8 cellular contexts compared by ENCODE assay signal in the genomic region with DNA sequence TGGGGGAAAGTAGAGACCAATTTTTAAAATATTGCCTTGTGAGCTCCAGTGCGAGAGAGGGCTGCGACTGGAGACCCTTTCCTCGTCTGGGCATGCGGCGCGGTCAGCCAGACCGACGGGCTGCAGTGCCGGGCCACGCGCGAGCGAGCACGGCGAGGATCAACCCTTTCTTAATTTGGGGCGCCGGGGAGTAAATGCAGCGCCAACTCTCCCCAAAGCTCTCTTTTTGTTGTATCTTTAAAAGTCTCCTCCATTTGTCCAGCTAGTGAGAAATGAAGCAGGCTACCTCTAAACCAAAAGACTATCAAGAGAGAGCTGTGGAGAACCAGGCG. TPM values are rescaled to one million over a fixed set of nuclear protein-coding genes. Genes with fewer than 3 reads are reported as not detected.
A peak's percentile ranks its signal among the peaks of the same experiment; 100 is the strongest.
DNase-seq lines count a peak whose midpoint lies in the region; TF ChIP-seq lines count a peak whose summit lies in the region.

No MANE protein-coding gene starts in this region.

- H3K9me3 Mint-ChIP-seq in Caco-2 (ENCODE audit: unreplicated experiment) = no peaks in the 10 kb centered on the region

- H3K27ac ChIP-seq in MM.1S (ENCODE audit: low read length) = no peak overlapping the region
- no peak overlapping the region for H3K27ac ChIP-seq in duodenal mucosa (ENCODE audit: low read depth, low read length)
- H3K27ac ChIP-seq in parathyroid adenoma = peak overlapping the region; percentile 96

- intact Hi-C loops in Caco-2 (cut with micrococcal nuclease; ENCODE audit: unreplicated experiment) = loop anchor here (2.0 kb wide), 1 partner anchor 75 kb away; no protein-coding TSS in a partner anchor

- H3K9me2 ChIP-seq in MM.1S (replicated peaks; ENCODE audit: insufficient read depth, low read length) = no peaks in the 10 kb centered on the region

- H3K4me2 ChIP-seq in MM.1S (ENCODE audit: low read depth, low read length) (peak overlapping the region; percentile 78; the same call in 1 of the 2 replicates), parathyroid adenoma (ENCODE audit: low read length) (peak overlapping the region; percentile 94)

- H3K36me3 ChIP-seq in Caco-2 (ENCODE audit: control insufficient read depth, insufficient read depth, low read length) (no peaks in the 10 kb centered on the region), MM.1S (replicated peaks; ENCODE audit: insufficient read depth, low read length) (no peaks in the 10 kb centered on the region), duodenal mucosa (ENCODE audit: control insufficient read depth in 1 of 2, insufficient read depth in 2 of 2, low read length in 2 of 2) (no peaks in the 10 kb centered on the region), parathyroid adenoma (ENCODE audit: control insufficient read depth, insufficient read depth, low read length) (peaks cover 4% of the 10 kb centered on the region)

- H3K9ac ChIP-seq in MM.1S (ENCODE audit: low read length) (no peak overlapping the region), duodenal mucosa (ENCODE audit: low read depth in 1 of 2, low read length in 2 of 2) (no peak overlapping the region), parathyroid adenoma (peak overlapping the region; percentile 97)

- peaks cover 6% of the 10 kb centered on the region for H3K27me3 ChIP-seq in Caco-2 (replicated peaks; ENCODE audit: control insufficient read depth, insufficient read depth, low read length)
- H3K27me3 ChIP-seq in MM.1S (replicated peaks; ENCODE audit: insufficient read depth, low read length) = peaks cover 25% of the 10 kb centered on the region; the same call in 1 of the 2 replicates
- H3K27me3 ChIP-seq in duodenal mucosa (ENCODE audit: control insufficient read depth in 1 of 2, insufficient read depth in 2 of 2, low read length in 2 of 2) = peaks cover 90 to 100% of the 10 kb centered on the region in 2 donors
- H3K27me3 ChIP-seq in parathyroid adenoma (ENCODE audit: control insufficient read depth, insufficient read depth, low read length) = no peaks in the 10 kb centered on the region

- H3K36me3 Mint-ChIP-seq in Caco-2 (ENCODE audit: insufficient read depth, unreplicated experiment) = peaks cover 9% of the 10 kb centered on the region

- no peak overlapping the region for H2AFZ ChIP-seq in MM.1S (ENCODE audit: low read length)
- H2AFZ ChIP-seq in parathyroid adenoma = no peak overlapping the region

- H3K79me2 ChIP-seq in MM.1S (ENCODE audit: low read length) (no peaks in the 10 kb centered on the region), parathyroid adenoma (peaks cover 66% of the 10 kb centered on the region)

- no peak overlapping the region for H3K27ac Mint-ChIP-seq in Caco-2 (ENCODE audit: unreplicated experiment)

- no peak for TF ChIP-seq CTCF in Caco-2 (IDR thresholded peaks at IDR 0.05; ENCODE audit: insufficient read depth in 1 of 2, low read depth in 1 of 2, low read length in 1 of 2, severe bottlenecking in 1 of 2, unreplicated experiment in 1 of 2)
- no peak for TF ChIP-seq CTCF in MM.1S (IDR thresholded peaks at IDR 0.05; ENCODE audit: low read length)
- TF ChIP-seq CTCF in parathyroid adenoma (IDR thresholded peaks at IDR 0.05) = no peak

- POLR2A ChIA-PET in Caco-2 (lab: Charles Lee) = no interaction called here

- peak overlapping the region; percentile 42 for H3K4me3 ChIP-seq in Caco-2 (ENCODE audit: low read depth, low read length)
- peak overlapping the region; percentile 60; the same call in 1 of the 2 replicates for H3K4me3 ChIP-seq in MM.1S (ENCODE audit: low read length)
- H3K4me3 ChIP-seq in duodenal mucosa (ENCODE audit: low read depth in 1 of 2, low read length in 2 of 2) = peak overlapping the region; percentile 62 to 69
- H3K4me3 ChIP-seq in parathyroid adenoma (ENCODE audit: low read depth, low read length) = peak overlapping the region; percentile 87

- H3F3A ChIP-seq in MM.1S (ENCODE audit: insufficient read depth, low read length) = peaks cover 13% of the 10 kb centered on the region

- DNase-seq in Caco-2 (no peak), MM.1S (no peak), NCI-H1105 treated with DMSO at 0.1 percent for 48 hours (lab: John Stamatoyannopoulos, UW) (no peak), GOT3 (lab: John Stamatoyannopoulos, UW) (no peak)
- DNase-seq in stimulated activated CD4-positive, alpha-beta T cell treated with anti-CD3 and anti-CD28 coated beads, Interleukin-2, amount 100 ng/mL, for 48 hours = no peak
- DNase-seq in stimulated activated CD4-positive, alpha-beta T cell treated with anti-CD3 and anti-CD28 coated beads, Interleukin-2, amount 100 ng/mL, for 24 hours = no peak

- H4K20me1 ChIP-seq in MM.1S (ENCODE audit: insufficient read depth, low read length) = no peaks in the 10 kb centered on the region

- H3K4me3 Mint-ChIP-seq in Caco-2 (ENCODE audit: unreplicated experiment) = peak overlapping the region; percentile 77

- H3K4me1 ChIP-seq in Caco-2 (peaks cover 43% of the 10 kb centered on the region), MM.1S (ENCODE audit: low read length) (peaks cover 14% of the 10 kb centered on the region), duodenal mucosa (ENCODE audit: control insufficient read depth in 1 of 2, insufficient read depth in 2 of 2, low read length in 2 of 2) (peaks cover 33 to 44% of the 10 kb centered on the region in 2 donors), parathyroid adenoma (peaks cover 11% of the 10 kb centered on the region)

- peaks cover 27% of the 10 kb centered on the region for H3K27me3 Mint-ChIP-seq in Caco-2 (ENCODE audit: insufficient read depth, unreplicated experiment)

- no peaks in the 10 kb centered on the region for H3K9me3 ChIP-seq in Caco-2
- H3K9me3 ChIP-seq in MM.1S (replicated peaks; ENCODE audit: insufficient read depth, low read length) = no peaks in the 10 kb centered on the region
- H3K9me3 ChIP-seq in duodenal mucosa (ENCODE audit: control insufficient read depth in 1 of 2, low read length in 2 of 2) = no peaks in the 10 kb centered on the region
- no peaks in the 10 kb centered on the region for H3K9me3 ChIP-seq in parathyroid adenoma (ENCODE audit: control insufficient read depth, low read length)

- CTCF ChIA-PET in Caco-2 (lab: Charles Lee) = no interaction called here

- peaks cover 30% of the 10 kb centered on the region for H3K4me1 Mint-ChIP-seq in Caco-2 (ENCODE audit: low read depth, unreplicated experiment)

- no TSS peak for BruUV-seq in Caco-2 (replicated peaks; lab: Mats Ljungman, UMichigan)

RNA-seq across cellular contexts. Expression of gene SIX1, which starts 1.5 kb away (rescaled TPM):
- 0.26 and 0.32 TPM in 2 replicates for total RNA-seq in Caco-2 (2022)
